In the genomic region with DNA sequence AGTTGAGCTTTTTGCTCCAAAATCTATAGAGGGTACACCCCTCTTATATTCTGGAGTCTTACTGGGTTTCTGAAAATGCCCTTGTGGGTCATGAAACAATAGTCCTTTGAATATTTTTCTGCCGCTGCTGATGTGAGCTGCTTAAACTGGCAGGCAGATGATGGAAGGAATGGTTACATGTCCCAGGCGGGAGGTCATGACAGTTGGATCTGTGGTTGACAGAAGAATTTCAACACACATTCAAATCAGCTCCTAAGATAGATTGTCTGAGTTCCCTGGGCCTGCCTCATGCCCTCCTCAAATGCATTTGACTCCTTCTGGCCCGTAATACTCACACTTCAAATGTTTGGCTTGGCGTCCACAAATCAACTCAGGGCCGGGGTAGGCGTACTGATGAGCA, we compare ENCODE assay signal across 8 cellular contexts.
DNase-seq lines count a peak whose midpoint lies in the region; ATAC-seq and TF ChIP-seq lines count a peak whose summit lies in the region.
"Not testable (repeated sequence)": the region's sequence is repeated elsewhere in the genome, so short reads cannot be mapped to it uniquely, and the experiment has no call there.

No MANE protein-coding gene starts in this region.

- H2AK5ac ChIP-seq in mesenchymal stem cell (ENCODE audit: low read length, severe bottlenecking), result not testable (repeated sequence)

- H2BK15ac ChIP-seq in mesenchymal stem cell (ENCODE audit: low read depth, poor library complexity, severe bottlenecking), result not testable (repeated sequence)

- not testable (repeated sequence) for H3K4me3 ChIP-seq in astrocyte of the spinal cord (ENCODE audit: low read depth, low read length); foreskin fibroblast (ENCODE audit: low read depth in 1 of 2, low read length in 2 of 2); heart right ventricle; mesenchymal stem cell (ENCODE audit: insufficient read depth in 1 of 2, low read depth in 1 of 2, low read length in 2 of 2)

- peak overlapping the region in 5 of 7 donors; percentile 15 to 79 (median 75) for H3K27ac Mint-ChIP-seq in CD14-positive monocyte

- H2BK5ac ChIP-seq in mesenchymal stem cell (ENCODE audit: low read depth, low read length, poor library complexity, severe bottlenecking), result not testable (repeated sequence)

- not testable (repeated sequence) for TF ChIP-seq CTCF in CD14-positive monocyte (IDR thresholded peaks at IDR 0.05); astrocyte of the spinal cord (IDR thresholded peaks at IDR 0.05; ENCODE audit: low read depth, low read length); foreskin fibroblast (IDR thresholded peaks at IDR 0.05; ENCODE audit: low read depth, low read length); heart right ventricle (IDR thresholded peaks at IDR 0.05)

- H4K8ac ChIP-seq in mesenchymal stem cell (ENCODE audit: low read length), result not testable (repeated sequence)

- not testable (repeated sequence) for H2BK12ac ChIP-seq in mesenchymal stem cell (ENCODE audit: low read length in 2 of 2)

- not testable (repeated sequence) for H2AFZ ChIP-seq in mesenchymal stem cell (ENCODE audit: low read depth, low read length)

- peak in 6 of 8 donors; percentile 11 to 58 (median 40) for ATAC-seq in heart right ventricle

- H3K18ac ChIP-seq in mesenchymal stem cell (ENCODE audit: low read depth in 1 of 2, low read length in 2 of 2), result not testable (repeated sequence)

- not testable (repeated sequence) for H3K4ac ChIP-seq in mesenchymal stem cell (ENCODE audit: low read depth in 1 of 2, low read length in 2 of 2)

- not testable (repeated sequence) for DNase-seq in CD14-positive monocyte (ENCODE audit: low spot score); heart right ventricle
- DNase-seq in M059J (ENCODE audit: low read depth) (peak; percentile 71), RPMI7951 (ENCODE audit: low read depth) (peak; percentile 79), astrocyte of the spinal cord (ENCODE audit: low read depth, low spot score) (peak; percentile 5), foreskin fibroblast (peak; percentile 29 to 34), mesenchymal stem cell (peak; percentile 5), superior temporal gyrus (ENCODE audit: extremely low spot score) (peak; percentile 67)

- WGBS in heart right ventricle, 2 donors, result 51 to 82% methylated on average over 2 to 6 of the region's 6 CpGs
- WGBS in mesenchymal stem cell, result no CpG with 5 or more reads among the region's 6 CpGs

- H3K14ac ChIP-seq in mesenchymal stem cell (ENCODE audit: low read length in 2 of 2), result not testable (repeated sequence)

- not testable (repeated sequence) for H3K27me3 ChIP-seq in heart right ventricle; mesenchymal stem cell (ENCODE audit: control insufficient read depth in 1 of 2, insufficient read depth in 1 of 2, low read length in 2 of 2)

- in situ Hi-C loops in astrocyte of the spinal cord (cut with HindIII; ENCODE audit: low sequenced_read_pairs), result not testable (repeated sequence)

- not testable (repeated sequence) for H3K9me3 Mint-ChIP-seq in CD14-positive monocyte

- H3K4me3 Mint-ChIP-seq in CD14-positive monocyte, result not testable (repeated sequence)

- peaks cover 10% of the 10 kb centered on the region for H3K4me1 Mint-ChIP-seq in CD14-positive monocyte

- not testable (repeated sequence) for H3K79me1 ChIP-seq in mesenchymal stem cell (replicated peaks; ENCODE audit: low read length, poor library complexity, severe bottlenecking)

- H3K4me1 ChIP-seq in heart right ventricle; mesenchymal stem cell (ENCODE audit: control insufficient read depth, insufficient read depth, low read depth, low read length): not testable (repeated sequence)

- not testable (repeated sequence) for H4K91ac ChIP-seq in mesenchymal stem cell (ENCODE audit: low read length)

- not testable (repeated sequence) for H3K23ac ChIP-seq in mesenchymal stem cell (ENCODE audit: low read length in 2 of 2)

- not testable (repeated sequence) for H3K27ac ChIP-seq in heart right ventricle; mesenchymal stem cell (ENCODE audit: low read length, poor library complexity, severe bottlenecking)

- H3K27me3 Mint-ChIP-seq in CD14-positive monocyte (ENCODE audit: low read depth in 3 of 3), result not testable (repeated sequence)

- H3K36me3 ChIP-seq in heart right ventricle; mesenchymal stem cell (ENCODE audit: control insufficient read depth in 1 of 2, insufficient read depth in 2 of 2, low read depth in 1 of 2, low read length in 2 of 2): not testable (repeated sequence)

- H3K4me2 ChIP-seq in mesenchymal stem cell (ENCODE audit: low read length, poor library complexity, severe bottlenecking), result not testable (repeated sequence)

- H2BK120ac ChIP-seq in mesenchymal stem cell (ENCODE audit: low read depth, low read length), result not testable (repeated sequence)

- not testable (repeated sequence) for H3K9ac ChIP-seq in mesenchymal stem cell (ENCODE audit: low read length)

- intact Hi-C loops in CD14-positive monocyte (cut with micrococcal nuclease); heart right ventricle (cut with DNase I): not testable (repeated sequence)

- not testable (repeated sequence) for H3K9me3 ChIP-seq in heart right ventricle; mesenchymal stem cell (ENCODE audit: control insufficient read depth, low read length)

- H3K36me3 Mint-ChIP-seq in CD14-positive monocyte, result not testable (repeated sequence)
